Comparison of ENCODE assay signal across 8 cellular contexts in the genomic region with DNA sequence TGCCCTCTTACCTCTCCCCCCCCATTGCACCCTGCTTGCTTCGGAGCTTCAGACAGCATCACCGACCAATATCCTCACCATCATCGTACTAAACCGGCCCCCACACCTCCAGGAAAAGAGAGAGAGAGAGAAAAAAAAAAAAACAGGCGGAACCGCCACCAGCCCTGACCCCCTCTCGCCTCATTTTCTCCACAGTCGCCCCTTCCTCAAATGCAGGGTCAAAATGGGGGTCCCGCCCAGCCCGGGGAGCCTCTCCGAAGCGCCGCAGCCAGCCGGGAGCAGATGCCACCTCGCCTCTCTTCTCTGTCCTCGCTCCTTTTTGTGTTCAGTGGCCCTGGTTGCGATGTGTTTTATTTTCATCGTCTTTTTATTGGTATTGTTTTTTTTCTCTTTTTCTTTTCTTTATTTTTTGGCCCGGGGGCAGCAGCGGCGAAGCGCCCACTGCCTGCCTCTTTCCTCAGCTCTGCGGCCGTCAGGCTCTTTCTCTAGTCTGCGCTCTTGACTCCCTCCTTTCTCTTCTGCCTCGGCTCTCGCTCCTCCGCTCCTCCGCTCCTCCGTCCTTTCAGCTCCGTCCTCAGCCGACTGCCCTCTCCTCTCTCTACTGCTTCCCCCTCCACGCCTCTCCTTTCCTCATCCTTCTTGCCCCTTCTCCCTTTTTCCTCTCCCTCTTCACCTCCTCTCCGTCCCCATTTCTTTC. TPM values are rescaled to one million over a fixed set of nuclear protein-coding genes. Genes with fewer than 3 reads are reported as not detected.
DNase-seq lines count a peak whose midpoint lies in the region; ATAC-seq, FAIRE-seq and TF ChIP-seq lines count a peak whose summit lies in the region.

No MANE protein-coding gene starts in this region.

- no peaks in the 10 kb centered on the region for H3K79me2 ChIP-seq in DND-41 (ENCODE audit: insufficient read depth, low read length)

- H4K20me1 ChIP-seq in DND-41 (ENCODE audit: insufficient read depth, low read length): 0 out of 2 replicates have a peak, but pooled peaks cover 3% of the 10 kb centered on the region

- H3K27ac ChIP-seq in DND-41 (ENCODE audit: low read length) (no peak overlapping the region), stomach smooth muscle (ENCODE audit: low read length) (no peak overlapping the region)

- FAIRE-seq in H54 (lab: Jason Lieb, UNC): no peak

- ATAC-seq in DND-41 (ENCODE audit: insufficient read depth, low read depth) (no peak), HG03196 (IDR thresholded peaks at IDR 0.05; ENCODE audit: unreplicated experiment) (no peak)

- peaks cover 20% of the 10 kb centered on the region for H3K4me1 ChIP-seq in DND-41 (ENCODE audit: insufficient read depth, low read length)
- H3K4me1 ChIP-seq in stomach smooth muscle (ENCODE audit: control insufficient read depth, insufficient read depth, low read length): peaks cover 16% of the 10 kb centered on the region

- H3K36me3 ChIP-seq in DND-41 (ENCODE audit: insufficient read depth, low read length) (no peaks in the 10 kb centered on the region), stomach smooth muscle (ENCODE audit: control insufficient read depth in 2 of 2, insufficient read depth in 2 of 2, low read length in 2 of 2) (no peaks in the 10 kb centered on the region)

- no peak for TF ChIP-seq CTCF in DND-41 (IDR thresholded peaks at IDR 0.05; ENCODE audit: borderline replicate concordance, extremely low read depth, low read length, poor library complexity, severe bottlenecking)

- peak overlapping the region; percentile 84 for H3K4me2 ChIP-seq in DND-41 (ENCODE audit: insufficient read depth, low read length)

- TF ChIP-seq POLR2A in H54 (IDR thresholded peaks at IDR 0.05; ENCODE audit: low read depth, low read length): no peak

- H2AFZ ChIP-seq in DND-41 (ENCODE audit: low read depth, low read length): peak overlapping the region; percentile 46; the same call in 1 of the 2 replicates

- H3K4me3 ChIP-seq in DND-41 (ENCODE audit: low read depth in 1 of 2, low read length in 2 of 2) (peak overlapping the region in 1 of 2 experiments; percentile 54; a peak in 2 of 4 replicates), stomach smooth muscle (ENCODE audit: low read length in 2 of 2) (peak overlapping the region; percentile 63 to 70)

- H3K9me3 ChIP-seq in DND-41 (ENCODE audit: insufficient read depth, low read length, severe bottlenecking) (no peaks in the 10 kb centered on the region), stomach smooth muscle (ENCODE audit: control insufficient read depth in 2 of 2, low read length in 2 of 2) (no peaks in the 10 kb centered on the region)

- no peak for DNase-seq in DND-41
- DNase-seq in NCI-H1105 (lab: John Stamatoyannopoulos, UW): peak; percentile 31
- DNase-seq in amniotic epithelial cell (ENCODE audit: low read depth): peak; percentile 14
- DNase-seq in iPS-NIHi7 (ENCODE audit: extremely low spot score): peak; percentile 55
- DNase-seq in H54 (ENCODE audit: insufficient read length, low spot score): no peak
- DNase-seq in HT-29 (ENCODE audit: low spot score): no peak

- H3K9ac ChIP-seq in DND-41 (ENCODE audit: low read depth, low read length): peak overlapping the region; percentile 48; the same call in 1 of the 2 replicates
- peak overlapping the region in 1 of 2 donors; percentile 47 for H3K9ac ChIP-seq in stomach smooth muscle (ENCODE audit: low read length in 2 of 2)

- H3K27me3 ChIP-seq in DND-41 (ENCODE audit: insufficient read depth, low read length, poor library complexity) (peaks cover 54% of the 10 kb centered on the region), stomach smooth muscle (ENCODE audit: control insufficient read depth in 1 of 2, insufficient read depth in 2 of 2, low read length in 2 of 2) (peaks cover 41 to 57% of the 10 kb centered on the region in 2 donors)

RNA-seq across cellular contexts. Expression of gene DEDD2, which starts 41.4 kb away (rescaled TPM):
- total RNA-seq in HT-29 (2014; rRNA removed; shearing (Covaris generic)): 121 and 124 TPM in 2 replicates

RNA-seq across cellular contexts. Expression of gene POU2F2, which starts 43.9 kb away (rescaled TPM):
- 0.03 and 0.44 TPM in 2 replicates for total RNA-seq in HT-29 (2014; rRNA removed; shearing (Covaris generic))

RNA-seq across cellular contexts. Expression of gene ZNF526, which starts 44.0 kb away (rescaled TPM):
- total RNA-seq in HT-29 (2014; rRNA removed; shearing (Covaris generic)): 15.3 and 15.9 TPM in 2 replicates

Comparison
In these comparisons a context has a peak if more than half of its experiments do, and no peak if none do; other contexts are left out.
1. DNase-seq: peak in NCI-H1105 (single experiment), amniotic epithelial cell (single experiment) and iPS-NIHi7 (single experiment); none in DND-41 (single experiment), H54 (single experiment) and HT-29 (single experiment).